In genomic region chr12:75759196-75759595, GRCh38 we compare ENCODE assay signal across 1 cellular context.
TF ChIP-seq lines count a peak whose summit lies in the region.

No MANE protein-coding gene starts in this region.

TF ChIP-seq in HCT116, 20 proteins besides CTCF, POLR2A, EP300 and RAD21 (continued from another document):
- TF ChIP-seq REST (IDR thresholded peaks at IDR 0.05; ENCODE audit: low read depth) (no peak), JUND (IDR thresholded peaks at IDR 0.05) (no peak), EGR1 (IDR thresholded peaks at IDR 0.05; ENCODE audit: low read depth) (no peak), SP1 (IDR thresholded peaks at IDR 0.05; ENCODE audit: low read depth) (no peak), POLR2AphosphoS5 (IDR thresholded peaks at IDR 0.05; ENCODE audit: low read depth, low read length) (no peak)
- TF ChIP-seq, protein P1, sequence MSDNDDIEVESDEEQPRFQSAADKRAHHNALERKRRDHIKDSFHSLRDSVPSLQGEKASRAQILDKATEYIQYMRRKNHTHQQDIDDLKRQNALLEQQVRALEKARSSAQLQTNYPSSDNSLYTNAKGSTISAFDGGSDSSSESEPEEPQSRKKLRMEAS (IDR thresholded peaks at IDR 0.05): no peak
- TF ChIP-seq, protein P2, sequence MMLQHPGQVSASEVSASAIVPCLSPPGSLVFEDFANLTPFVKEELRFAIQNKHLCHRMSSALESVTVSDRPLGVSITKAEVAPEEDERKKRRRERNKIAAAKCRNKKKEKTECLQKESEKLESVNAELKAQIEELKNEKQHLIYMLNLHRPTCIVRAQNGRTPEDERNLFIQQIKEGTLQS (IDR thresholded peaks at IDR 0.05): no peak
